ENCODE assay signal across 21 cellular contexts in genomic region chr5:50759526-50760280, GRCh38.
"Had no signal": no experiment of that assay in that cellular context is flagged by ENCODE, and none has a peak within 500 bp of the region (broad histone marks: within the 10 kb centered on the region; RNA-seq: fewer than 3 reads in every experiment).

No MANE protein-coding gene starts in this region.

- DNase-seq: activated CD4-positive, alpha-beta T cell treated with anti-CD3 and anti-CD28 coated beads, Interleukin-2, amount 50 U/mL, for 48 hours; activated gamma-delta T cell treated with Interleukin-2 at 50 U/mL for 16 hours; activated T-cell treated with anti-CD3 and anti-CD28 coated beads for 4 hours; adrenal gland; foreskin fibroblast; glutamatergic neuron; hypothalamus; kidney; stimulated activated naive CD8-positive, alpha-beta T cell treated with anti-CD3 and anti-CD28 coated beads, Interleukin-15, Interleukin-2, amounts not matched to agents 100 U/mL and 50 U/mL, for 24 hours; substantia nigra; T-helper 2 cell; tibial artery had no signal

- H3K4me3 Mint-ChIP-seq: activated T-helper 1 cell treated with anti-CD3 and anti-CD28 coated beads, Interleukin-12 subunit alpha, Interleukin-12 subunit beta, Interleukin-2, Interleukin-4 antibody, amounts not matched to agents 30 ng/mL and 10 ng/mL and 1 ng/mL, durations not matched to agents 14 hours and 24 hours and 36 hours; mesothelial cell of epicardium; nephron had no signal

- H3K27me3 ChIP-seq: adrenal gland, tibial artery had no signal

- H3K36me3 ChIP-seq: adrenal gland had no signal

- FAIRE-seq: bronchial epithelial cell, kidney, TTC549 had no signal

- H3K9me3 Mint-ChIP-seq: activated naive CD4-positive, alpha-beta T cell treated with anti-CD3 and anti-CD28 coated beads, Interleukin-2, amount 50 U/mL, for 72 hours; activated T-helper 1 cell treated with anti-CD3 and anti-CD28 coated beads, Interleukin-12 subunit alpha, Interleukin-12 subunit beta, Interleukin-2, Interleukin-4 antibody, amounts not matched to agents 30 ng/mL and 10 ng/mL and 1 ng/mL, durations not matched to agents 14 hours and 24 hours and 36 hours; nephron had no signal

- H3K27ac Mint-ChIP-seq: activated naive CD4-positive, alpha-beta T cell treated with anti-CD3 and anti-CD28 coated beads, Interleukin-2, amount 50 U/mL, for 72 hours; activated T-helper 1 cell treated with anti-CD3 and anti-CD28 coated beads, Interleukin-12 subunit alpha, Interleukin-12 subunit beta, Interleukin-2, Interleukin-4 antibody, amounts not matched to agents 30 ng/mL and 10 ng/mL and 1 ng/mL, durations not matched to agents 14 hours and 24 hours and 36 hours; mesothelial cell of epicardium; nephron had no signal

- H3K27ac ChIP-seq: adrenal gland, tibial artery had no signal

- H3K4me3 ChIP-seq: adrenal gland, lung, tibial artery had no signal

- ATAC-seq: activated naive CD4-positive, alpha-beta T cell treated with anti-CD3 and anti-CD28 coated beads, Interleukin-2, amount 50 U/mL, for 72 hours; left lobe of liver; sciatic nerve; stimulated activated naive CD8-positive, alpha-beta T cell treated with anti-CD3 and anti-CD28 coated beads, Interleukin-15, Interleukin-2, amounts not matched to agents 100 U/mL and 50 U/mL, for 24 hours had no signal
